Comparison of ENCODE assay signal across 1 cellular context in the genomic region with DNA sequence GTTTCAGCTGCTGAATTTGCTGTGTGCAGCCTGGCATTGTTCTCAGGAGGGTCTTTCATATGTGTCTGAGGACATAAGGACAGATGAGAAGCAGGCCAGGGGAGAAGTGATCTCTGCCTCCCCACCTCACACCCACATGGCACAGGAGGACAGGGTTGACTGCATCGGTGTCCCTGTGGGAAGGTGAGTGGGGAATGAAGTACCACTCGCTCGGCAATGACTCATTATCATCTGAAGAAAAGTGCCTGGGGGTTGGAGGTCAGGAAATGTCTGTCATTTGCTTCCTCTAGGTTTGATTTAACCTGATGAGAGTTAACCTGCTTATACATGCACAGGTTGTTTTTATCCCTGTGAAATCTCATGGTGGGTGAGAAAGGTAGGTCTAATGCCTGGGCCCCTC.
TF ChIP-seq lines count a peak whose summit lies in the region.

No MANE protein-coding gene starts in this region.

TF ChIP-seq in H1, 55 proteins besides CTCF, POLR2A, EP300 and RAD21:
- no peak for TF ChIP-seq ASH2L (IDR thresholded peaks at IDR 0.05; ENCODE audit: low read length)
- no peak for TF ChIP-seq TBP (IDR thresholded peaks at IDR 0.05; ENCODE audit: low read depth, low read length)
- TF ChIP-seq GTF2F1 (IDR thresholded peaks at IDR 0.05; ENCODE audit: borderline replicate concordance, low read depth, low read length) = no peak
- no peak for TF ChIP-seq USF2 (IDR thresholded peaks at IDR 0.05; ENCODE audit: low read length)
